ENCODE assay signal across 24 cellular contexts in genomic region chr7:4133491-4134044, GRCh38.
"Had no signal": no experiment of that assay in that cellular context is flagged by ENCODE, and none has a peak within 500 bp of the region (broad histone marks: within the 10 kb centered on the region; RNA-seq: fewer than 3 reads in every experiment).

No MANE protein-coding gene starts in this region.

- H3K9me3 Mint-ChIP-seq: activated CD4-positive, alpha-beta memory T cell treated with anti-CD3 and anti-CD28 coated beads, Interleukin-2, amount 10 ng/mL, durations not matched to agents 7 days and 5 days; activated CD4-positive, alpha-beta T cell treated with anti-CD3 and anti-CD28 coated beads, Interleukin-2, amount 10 ng/mL, durations not matched to agents 24 days and 14 days; activated naive CD4-positive, alpha-beta T cell treated with anti-CD3 and anti-CD28 coated beads, Interleukin-2, amount 50 U/mL, for 24 hours; effector memory CD8-positive, alpha-beta T cell; stimulated activated naive CD8-positive, alpha-beta T cell treated with anti-CD3 and anti-CD28 coated beads, Interleukin-15, Interleukin-2, amounts not matched to agents 100 ng/mL and 50 ng/mL, for 24 hours had no signal

- ATAC-seq: activated CD4-positive, CD25-positive, alpha-beta regulatory T cell treated with anti-CD3 and anti-CD28 coated beads, Interleukin-2, amount 50 U/mL, for 24 hours; effector memory CD8-positive, alpha-beta T cell; esophagus mucosa; mucosa of descending colon had no signal

- H3K4me1 ChIP-seq: gastrocnemius medialis, thyroid gland had no signal

- H3K27ac ChIP-seq: brain microvascular endothelial cell, thyroid gland, VCaP had no signal

- FAIRE-seq: colon, endothelial cell of umbilical vein had no signal

- H3K4me3 Mint-ChIP-seq: activated CD4-positive, alpha-beta memory T cell treated with anti-CD3 and anti-CD28 coated beads, Interleukin-2, amount 10 ng/mL, durations not matched to agents 7 days and 5 days; activated CD4-positive, alpha-beta T cell treated with anti-CD3 and anti-CD28 coated beads, Interleukin-2, amount 10 ng/mL, durations not matched to agents 24 days and 14 days; activated naive CD4-positive, alpha-beta T cell treated with anti-CD3 and anti-CD28 coated beads, Interleukin-2, amount 50 U/mL, for 24 hours; effector memory CD8-positive, alpha-beta T cell; stimulated activated naive CD8-positive, alpha-beta T cell treated with anti-CD3 and anti-CD28 coated beads, Interleukin-15, Interleukin-2, amounts not matched to agents 100 ng/mL and 50 ng/mL, for 24 hours had no signal

- H3K9me3 ChIP-seq: gastrocnemius medialis, mucosa of descending colon, thyroid gland had no signal

- H3K4me1 Mint-ChIP-seq: activated CD4-positive, alpha-beta memory T cell treated with anti-CD3 and anti-CD28 coated beads, Interleukin-2, amount 10 ng/mL, durations not matched to agents 7 days and 5 days; activated CD4-positive, alpha-beta T cell treated with anti-CD3 and anti-CD28 coated beads, Interleukin-2, amount 10 ng/mL, durations not matched to agents 24 days and 14 days; activated naive CD4-positive, alpha-beta T cell treated with anti-CD3 and anti-CD28 coated beads, Interleukin-2, amount 50 U/mL, for 24 hours had no signal

- H3K4me3 ChIP-seq: gastrocnemius medialis, mucosa of descending colon, thyroid gland had no signal

- H3K36me3 ChIP-seq: brain microvascular endothelial cell, gastrocnemius medialis, thyroid gland had no signal

- H3K27me3 Mint-ChIP-seq: activated CD4-positive, alpha-beta memory T cell treated with anti-CD3 and anti-CD28 coated beads, Interleukin-2, amount 10 ng/mL, durations not matched to agents 7 days and 5 days; activated CD4-positive, alpha-beta T cell treated with anti-CD3 and anti-CD28 coated beads, Interleukin-2, amount 10 ng/mL, durations not matched to agents 24 days and 14 days; activated naive CD4-positive, alpha-beta T cell treated with anti-CD3 and anti-CD28 coated beads, Interleukin-2, amount 50 U/mL, for 24 hours; progenitor cell of endocrine pancreas; stimulated activated naive CD8-positive, alpha-beta T cell treated with anti-CD3 and anti-CD28 coated beads, Interleukin-15, Interleukin-2, amounts not matched to agents 100 ng/mL and 50 ng/mL, for 24 hours had no signal

- H3K36me3 Mint-ChIP-seq: activated naive CD4-positive, alpha-beta T cell treated with anti-CD3 and anti-CD28 coated beads, Interleukin-2, amount 50 U/mL, for 24 hours had no signal

- H3K27me3 ChIP-seq: brain microvascular endothelial cell, gastrocnemius medialis, thyroid gland had no signal

- DNase-seq: activated CD4-positive, alpha-beta memory T cell treated with anti-CD3 and anti-CD28 coated beads, Interleukin-2, amount 10 ng/mL, durations not matched to agents 7 days and 5 days; activated CD4-positive, alpha-beta T cell treated with anti-CD3 and anti-CD28 coated beads, Interleukin-2, amount 10 ng/mL, durations not matched to agents 24 days and 14 days; activated gamma-delta T cell treated with Interleukin-2 at 50 U/mL for 16 hours; anterior cingulate cortex; brain microvascular endothelial cell; central memory CD4-positive, alpha-beta T cell; effector memory CD8-positive, alpha-beta T cell; gastrocnemius medialis; hypothalamus; mesenchymal stem cell; mucosa of descending colon; occipital lobe; retina; stimulated activated CD4-positive, alpha-beta T cell treated with anti-CD3 and anti-CD28 coated beads, Interleukin-1b, Interleukin-23, amount 100 ng/mL, for 48 hours; substantia nigra; thyroid gland had no signal

- H3K27ac Mint-ChIP-seq: activated CD4-positive, alpha-beta memory T cell treated with anti-CD3 and anti-CD28 coated beads, Interleukin-2, amount 10 ng/mL, durations not matched to agents 7 days and 5 days; activated CD4-positive, alpha-beta T cell treated with anti-CD3 and anti-CD28 coated beads, Interleukin-2, amount 10 ng/mL, durations not matched to agents 24 days and 14 days; activated naive CD4-positive, alpha-beta T cell treated with anti-CD3 and anti-CD28 coated beads, Interleukin-2, amount 50 U/mL, for 24 hours; effector memory CD8-positive, alpha-beta T cell; progenitor cell of endocrine pancreas; stimulated activated naive CD8-positive, alpha-beta T cell treated with anti-CD3 and anti-CD28 coated beads, Interleukin-15, Interleukin-2, amounts not matched to agents 100 ng/mL and 50 ng/mL, for 24 hours had no signal
